Comparison of ENCODE assay signal across 15 cellular contexts in the genomic region with DNA sequence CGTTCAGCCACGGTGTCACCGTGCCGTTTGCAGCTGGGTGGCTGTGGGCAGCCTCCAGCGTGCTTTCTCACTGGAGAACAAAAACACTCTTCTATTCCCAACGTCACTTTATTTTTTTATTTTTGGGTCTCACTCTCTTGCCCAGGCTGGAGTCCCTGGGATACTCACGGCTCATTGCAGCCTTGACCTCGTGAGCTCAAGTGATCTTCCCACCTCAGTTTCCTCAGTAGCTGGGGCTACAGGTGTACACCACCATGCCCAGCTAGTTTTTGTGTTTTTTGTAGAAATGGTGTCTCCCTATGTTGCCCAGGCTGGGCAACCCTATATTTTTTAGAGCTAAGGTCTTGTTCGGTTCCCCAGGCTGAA. TPM values are rescaled to one million over a fixed set of nuclear protein-coding genes. Genes with fewer than 3 reads are reported as not detected.
DNase-seq lines count a peak whose midpoint lies in the region; ATAC-seq and TF ChIP-seq lines count a peak whose summit lies in the region.
"Had no signal": no experiment of that assay in that cellular context is flagged by ENCODE, and none has a peak within 500 bp of the region (broad histone marks: within the 10 kb centered on the region; RNA-seq: fewer than 3 reads in every experiment).

No MANE protein-coding gene starts in this region.

- H3K4me1 Mint-ChIP-seq in T-helper 1 cell treated with Interleukin-12 subunit alpha and Interleukin-12 subunit beta and Interleukin-4 antibody, amounts not matched to agents 30 μg/mL and 1 μg/mL, for 36 hours (ENCODE audit: low read depth), result peaks cover 7% of the 10 kb centered on the region
- H3K4me1 Mint-ChIP-seq in GM23338 (peaks cover 10% of the 10 kb centered on the region), natural killer cell (peaks cover 0 to 52% of the 10 kb centered on the region in 2 donors)

- no peaks in the 10 kb centered on the region for H3K9me2 ChIP-seq in GM23338 (ENCODE audit: insufficient read depth)

- H3K36me3 ChIP-seq in GM23338 (ENCODE audit: insufficient read depth), result no peaks in the 10 kb centered on the region

- H3K4me2 ChIP-seq in GM23338, result no peak overlapping the region

- no peaks in the 10 kb centered on the region for H3K9me3 Mint-ChIP-seq in T-helper 1 cell treated with Interleukin-12 subunit alpha and Interleukin-12 subunit beta and Interleukin-4 antibody, amounts not matched to agents 30 μg/mL and 1 μg/mL, for 36 hours
- H3K9me3 Mint-ChIP-seq in GM23338 (no peaks in the 10 kb centered on the region; the same call in 2 of the 3 replicates), natural killer cell (no peaks in the 10 kb centered on the region)
- no peaks in the 10 kb centered on the region for H3K9me3 Mint-ChIP-seq in activated naive CD4-positive, alpha-beta T cell treated with anti-CD3 and anti-CD28 coated beads, Interleukin-2, amount 50 U/mL, for 72 hours

- no peak for ATAC-seq in GM23338
- ATAC-seq in activated naive CD4-positive, alpha-beta T cell treated with anti-CD3 and anti-CD28 coated beads, Interleukin-2, amount 50 U/mL, for 72 hours, result no peak
- no peak for ATAC-seq in natural killer cell
- no peak for ATAC-seq in HG03135 (IDR thresholded peaks at IDR 0.05; ENCODE audit: unreplicated experiment)

- H3K27ac Mint-ChIP-seq in T-helper 1 cell treated with Interleukin-12 subunit alpha and Interleukin-12 subunit beta and Interleukin-4 antibody, amounts not matched to agents 30 μg/mL and 1 μg/mL, for 36 hours, result peak overlapping the region; percentile 77
- H3K27ac Mint-ChIP-seq in GM23338 (no peak overlapping the region), natural killer cell (peak overlapping the region; percentile 52 to 77)
- H3K27ac Mint-ChIP-seq in activated naive CD4-positive, alpha-beta T cell treated with anti-CD3 and anti-CD28 coated beads, Interleukin-2, amount 50 U/mL, for 72 hours, result peak overlapping the region; percentile 74 to 81

- H3K27ac ChIP-seq in GM23338 (ENCODE audit: low read depth), result no peak overlapping the region
- H3K27ac ChIP-seq: HL-60, testis had no signal

- H3K27me3 ChIP-seq in GM23338 (ENCODE audit: insufficient read depth), result no peaks in the 10 kb centered on the region
- H3K27me3 ChIP-seq: testis had no signal

- in situ Hi-C loops in KBM-7 (cut with MboI; ENCODE audit: low pct_unique_long_range_greater_than_20kb, low sequenced_read_pairs), result no loop called here

- peak overlapping the region; percentile 74 for H3K4me3 Mint-ChIP-seq in T-helper 1 cell treated with Interleukin-12 subunit alpha and Interleukin-12 subunit beta and Interleukin-4 antibody, amounts not matched to agents 30 μg/mL and 1 μg/mL, for 36 hours
- H3K4me3 Mint-ChIP-seq in GM23338, result peak overlapping the region; percentile 80
- H3K4me3 Mint-ChIP-seq in natural killer cell, result peak overlapping the region; percentile 67

- peaks cover 3% of the 10 kb centered on the region for H3K27me3 Mint-ChIP-seq in T-helper 1 cell treated with Interleukin-12 subunit alpha and Interleukin-12 subunit beta and Interleukin-4 antibody, amounts not matched to agents 30 μg/mL and 1 μg/mL, for 36 hours (ENCODE audit: low read depth)
- H3K27me3 Mint-ChIP-seq in GM23338 (ENCODE audit: insufficient read depth, low read depth, poor library complexity) (peaks cover 16% of the 10 kb centered on the region), natural killer cell (ENCODE audit: low read depth in 2 of 2) (no peaks in the 10 kb centered on the region)

- intact Hi-C loops in natural killer cell (cut with micrococcal nuclease), result no loop called here

- TF ChIP-seq CTCF in GM23338 (conservative IDR thresholded peaks at IDR 0.05; ENCODE audit: low read depth in 2 of 2) (no peak), natural killer cell (IDR thresholded peaks at IDR 0.05) (no peak)

- H3K4me1 ChIP-seq in GM23338 (ENCODE audit: insufficient read depth), result no peaks in the 10 kb centered on the region; the same call in 1 of the 2 replicates

- H3K36me3 Mint-ChIP-seq in T-helper 1 cell treated with Interleukin-12 subunit alpha and Interleukin-12 subunit beta and Interleukin-4 antibody, amounts not matched to agents 30 μg/mL and 1 μg/mL, for 36 hours (ENCODE audit: low read depth), result no peaks in the 10 kb centered on the region
- H3K36me3 Mint-ChIP-seq in GM23338 (ENCODE audit: low read depth) (peaks cover 3% of the 10 kb centered on the region; the same call in 2 of the 3 replicates), natural killer cell (no peaks in the 10 kb centered on the region)
- H3K36me3 Mint-ChIP-seq in activated naive CD4-positive, alpha-beta T cell treated with anti-CD3 and anti-CD28 coated beads, Interleukin-2, amount 50 U/mL, for 72 hours, result no peaks in the 10 kb centered on the region

- no peaks in the 10 kb centered on the region for H4K20me1 ChIP-seq in GM23338 (replicated peaks; ENCODE audit: insufficient read depth)

- DNase-seq in T-helper 1 cell (no peak), GM23338 (ENCODE audit: low spot score) (no peak), natural killer cell (no peak), AG08396 (ENCODE audit: low spot score) (no peak), KBM-7 (no peak)
- DNase-seq in activated naive CD4-positive, alpha-beta T cell treated with anti-CD3 and anti-CD28 coated beads, Interleukin-2, amount 50 U/mL, for 72 hours (ENCODE audit: low spot score in 2 of 2), result no peak
- DNase-seq: 8988T, Caco-2, Kasumi-1, kidney glomerular epithelial cell, NCI-H510A, testis had no signal

- peaks cover 5% of the 10 kb centered on the region; the same call in 1 of the 2 replicates for H3F3A ChIP-seq in GM23338 (replicated peaks; ENCODE audit: low read depth)

- no peak overlapping the region for H2AFZ ChIP-seq in GM23338

- no peak overlapping the region for H3K4me3 ChIP-seq in GM23338

- no peaks in the 10 kb centered on the region for H3K79me2 ChIP-seq in GM23338 (replicated peaks; ENCODE audit: insufficient read depth)

TF ChIP-seq in GM23338, 12 proteins besides CTCF, POLR2A, EP300 and RAD21:
- TF ChIP-seq STAT1 (IDR thresholded peaks at IDR 0.05; ENCODE audit: unreplicated experiment) (no peak), POLR2AphosphoS5 (IDR thresholded peaks at IDR 0.05; ENCODE audit: low read depth) (0 out of 2 replicates have a peak, but pooled peaks have one; percentile 6), ZNF331 (CRISPR knock-in tag; IDR thresholded peaks at IDR 0.05; ENCODE audit: low read depth) (no peak)

RNA-seq across cellular contexts. Expression of a gene that starts 34.4 kb away (rescaled TPM):
- 25.2 and 30.0 TPM in 2 replicates for total RNA-seq in GM23338 (2014; rRNA removed; shearing (Covaris generic))
- polyA plus RNA-seq in GM23338 (2016; fragmentation: Nextera tagmentation; extraction: Ambion mirVana), result 40.1 and 40.7 TPM in 2 replicates
- total RNA-seq in activated naive CD4-positive, alpha-beta T cell treated with anti-CD3 and anti-CD28 coated beads, Interleukin-2, amount 50 U/mL, for 72 hours, result 10 to 100 TPM; 70.3 to 71.9 TPM
- 100 to 1,000 TPM; 125 to 130 (median 126) TPM for total RNA-seq in natural killer cell
